In the genomic region with DNA sequence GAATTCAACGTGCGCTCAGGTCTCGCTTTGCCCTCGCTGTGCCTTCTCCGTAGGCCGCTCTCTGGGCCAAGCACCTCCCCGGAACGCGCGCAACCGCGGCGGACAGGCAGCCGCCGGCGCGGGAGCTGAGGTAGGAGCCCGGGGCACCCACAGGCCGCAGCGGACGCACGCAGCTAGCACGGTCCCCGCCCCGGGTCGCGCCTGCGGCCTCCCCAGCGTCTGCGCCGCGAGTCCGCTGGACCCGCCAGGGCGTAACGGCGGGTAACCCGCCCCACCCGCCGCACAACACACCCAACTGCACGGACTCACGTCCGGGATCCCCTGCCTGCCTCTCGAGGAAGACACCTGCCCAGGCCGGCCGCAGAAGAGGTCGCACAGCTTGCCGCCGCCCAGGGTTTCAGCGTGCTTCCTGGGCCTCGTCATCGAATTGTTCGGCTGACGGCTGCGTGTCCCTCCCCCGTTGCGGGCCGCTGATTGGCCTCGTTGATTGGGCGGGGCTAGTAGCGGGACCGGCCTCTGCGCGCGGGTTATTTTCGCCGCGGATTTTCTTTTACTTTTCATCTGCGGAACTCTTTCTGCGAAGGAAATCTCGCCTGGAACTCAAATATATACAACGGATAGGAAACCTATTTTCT, we compare ENCODE assay signal across 1 cellular context.
TF ChIP-seq lines count a peak whose summit lies in the region.

A gene with protein sequence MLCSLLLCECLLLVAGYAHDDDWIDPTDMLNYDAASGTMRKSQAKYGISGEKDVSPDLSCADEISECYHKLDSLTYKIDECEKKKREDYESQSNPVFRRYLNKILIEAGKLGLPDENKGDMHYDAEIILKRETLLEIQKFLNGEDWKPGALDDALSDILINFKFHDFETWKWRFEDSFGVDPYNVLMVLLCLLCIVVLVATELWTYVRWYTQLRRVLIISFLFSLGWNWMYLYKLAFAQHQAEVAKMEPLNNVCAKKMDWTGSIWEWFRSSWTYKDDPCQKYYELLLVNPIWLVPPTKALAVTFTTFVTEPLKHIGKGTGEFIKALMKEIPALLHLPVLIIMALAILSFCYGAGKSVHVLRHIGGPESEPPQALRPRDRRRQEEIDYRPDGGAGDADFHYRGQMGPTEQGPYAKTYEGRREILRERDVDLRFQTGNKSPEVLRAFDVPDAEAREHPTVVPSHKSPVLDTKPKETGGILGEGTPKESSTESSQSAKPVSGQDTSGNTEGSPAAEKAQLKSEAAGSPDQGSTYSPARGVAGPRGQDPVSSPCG (minus strand): TSS at position 433 of the 635 bp plus-strand sequence. CDS start 13,047 bp downstream, outside the sequence.

TF ChIP-seq in K562, 482 proteins besides CTCF, POLR2A, EP300 and RAD21 (continued from another document and continues in another):
- TF ChIP-seq, protein P1, sequence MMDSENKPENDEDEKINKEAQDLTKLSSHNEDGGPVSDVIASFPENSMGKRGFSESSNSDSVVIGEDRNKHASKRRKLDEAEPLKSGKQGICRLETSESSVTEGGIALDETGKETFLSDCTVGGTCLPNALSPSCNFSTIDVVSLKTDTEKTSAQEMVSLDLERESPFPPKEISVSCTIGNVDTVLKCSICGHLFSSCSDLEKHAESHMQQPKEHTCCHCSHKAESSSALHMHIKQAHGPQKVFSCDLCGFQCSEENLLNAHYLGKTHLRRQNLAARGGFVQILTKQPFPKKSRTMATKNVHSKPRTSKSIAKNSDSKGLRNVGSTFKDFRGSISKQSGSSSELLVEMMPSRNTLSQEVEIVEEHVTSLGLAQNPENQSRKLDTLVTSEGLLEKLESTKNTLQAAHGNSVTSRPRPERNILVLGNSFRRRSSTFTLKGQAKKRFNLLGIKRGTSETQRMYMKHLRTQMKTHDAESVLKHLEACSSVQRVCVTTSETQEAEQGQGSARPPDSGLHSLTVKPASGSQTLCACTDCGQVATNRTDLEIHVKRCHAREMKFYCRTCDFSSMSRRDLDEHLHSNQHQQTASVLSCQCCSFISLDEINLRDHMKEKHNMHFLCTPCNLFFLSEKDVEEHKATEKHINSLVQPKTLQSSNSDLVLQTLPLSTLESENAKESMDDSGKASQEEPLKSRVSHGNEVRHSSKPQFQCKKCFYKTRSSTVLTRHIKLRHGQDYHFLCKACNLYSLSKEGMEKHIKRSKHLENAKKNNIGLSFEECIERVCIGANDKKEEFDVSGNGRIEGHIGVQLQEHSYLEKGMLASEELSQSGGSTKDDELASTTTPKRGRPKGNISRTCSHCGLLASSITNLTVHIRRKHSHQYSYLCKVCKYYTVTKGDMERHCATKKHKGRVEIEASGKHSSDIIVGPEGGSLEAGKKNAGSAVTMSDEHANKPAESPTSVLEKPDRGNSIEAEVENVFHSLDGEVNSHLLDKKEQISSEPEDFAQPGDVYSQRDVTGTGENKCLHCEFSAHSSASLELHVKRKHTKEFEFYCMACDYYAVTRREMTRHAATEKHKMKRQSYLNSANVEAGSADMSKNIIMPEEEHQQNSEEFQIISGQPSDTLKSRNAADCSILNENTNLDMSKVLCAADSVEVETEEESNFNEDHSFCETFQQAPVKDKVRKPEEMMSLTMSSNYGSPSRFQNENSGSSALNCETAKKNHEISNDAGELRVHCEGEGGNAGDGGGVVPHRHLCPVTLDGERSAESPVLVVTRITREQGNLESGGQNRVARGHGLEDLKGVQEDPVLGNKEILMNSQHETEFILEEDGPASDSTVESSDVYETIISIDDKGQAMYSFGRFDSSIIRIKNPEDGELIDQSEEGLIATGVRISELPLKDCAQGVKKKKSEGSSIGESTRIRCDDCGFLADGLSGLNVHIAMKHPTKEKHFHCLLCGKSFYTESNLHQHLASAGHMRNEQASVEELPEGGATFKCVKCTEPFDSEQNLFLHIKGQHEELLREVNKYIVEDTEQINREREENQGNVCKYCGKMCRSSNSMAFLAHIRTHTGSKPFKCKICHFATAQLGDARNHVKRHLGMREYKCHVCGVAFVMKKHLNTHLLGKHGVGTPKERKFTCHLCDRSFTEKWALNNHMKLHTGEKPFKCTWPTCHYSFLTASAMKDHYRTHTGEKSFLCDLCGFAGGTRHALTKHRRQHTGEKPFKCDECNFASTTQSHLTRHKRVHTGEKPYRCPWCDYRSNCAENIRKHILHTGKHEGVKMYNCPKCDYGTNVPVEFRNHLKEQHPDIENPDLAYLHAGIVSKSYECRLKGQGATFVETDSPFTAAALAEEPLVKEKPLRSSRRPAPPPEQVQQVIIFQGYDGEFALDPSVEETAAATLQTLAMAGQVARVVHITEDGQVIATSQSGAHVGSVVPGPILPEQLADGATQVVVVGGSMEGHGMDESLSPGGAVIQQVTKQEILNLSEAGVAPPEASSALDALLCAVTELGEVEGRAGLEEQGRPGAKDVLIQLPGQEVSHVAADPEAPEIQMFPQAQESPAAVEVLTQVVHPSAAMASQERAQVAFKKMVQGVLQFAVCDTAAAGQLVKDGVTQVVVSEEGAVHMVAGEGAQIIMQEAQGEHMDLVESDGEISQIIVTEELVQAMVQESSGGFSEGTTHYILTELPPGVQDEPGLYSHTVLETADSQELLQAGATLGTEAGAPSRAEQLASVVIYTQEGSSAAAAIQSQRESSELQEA (IDR thresholded peaks at IDR 0.05; ENCODE audit: low read depth): no peak
- TF ChIP-seq SRSF9 (IDR thresholded peaks at IDR 0.05; ENCODE audit: borderline replicate concordance, low read depth, low read length): no peak
- peak; percentile 95 for TF ChIP-seq CXXC5 (CRISPR knock-in tag; IDR thresholded peaks at IDR 0.05)
- no peak for TF ChIP-seq SIRT6 (IDR thresholded peaks at IDR 0.05; ENCODE audit: low read depth, low read length)
- TF ChIP-seq LARP7 (IDR thresholded peaks at IDR 0.05): no peak
- no peak for TF ChIP-seq ZNF23 (CRISPR knock-in tag; IDR thresholded peaks at IDR 0.05)
- TF ChIP-seq ZNF347 (CRISPR knock-in tag; IDR thresholded peaks at IDR 0.05; ENCODE audit: low read depth): no peak
- peak; percentile 96 for TF ChIP-seq ZBTB17 (CRISPR knock-in tag; IDR thresholded peaks at IDR 0.05)
- no peak for TF ChIP-seq ZNF586 (CRISPR knock-in tag; conservative IDR thresholded peaks at IDR 0.05)
- TF ChIP-seq MED1 (CRISPR knock-in tag; IDR thresholded peaks at IDR 0.05; ENCODE audit: borderline replicate concordance): 0 out of 2 replicates have a peak, but pooled peaks have one; percentile 71
- TF ChIP-seq DMBX1 (CRISPR knock-in tag; IDR thresholded peaks at IDR 0.05; ENCODE audit: borderline replicate concordance): no peak
- TF ChIP-seq RBM17 (IDR thresholded peaks at IDR 0.05; ENCODE audit: borderline replicate concordance, low read depth, low read length): no peak
- peak; percentile 90 for TF ChIP-seq SAP30 (IDR thresholded peaks at IDR 0.05; ENCODE audit: borderline replicate concordance, insufficient read depth, low read depth, low read length, poor library complexity, severe bottlenecking)
- TF ChIP-seq HDAC6 (IDR thresholded peaks at IDR 0.05; ENCODE audit: low read depth, low read length): 0 out of 2 replicates have a peak, but pooled peaks have one; percentile 55
- peak; percentile 99 for TF ChIP-seq POLR2G (IDR thresholded peaks at IDR 0.05; ENCODE audit: low read depth, low read length)
- TF ChIP-seq THRAP3 (IDR thresholded peaks at IDR 0.05; ENCODE audit: borderline replicate concordance): no peak
- no peak for TF ChIP-seq ZNF778 (CRISPR knock-in tag; IDR thresholded peaks at IDR 0.05)
- peak; percentile 88 for TF ChIP-seq BRD4 (IDR thresholded peaks at IDR 0.05)
- TF ChIP-seq STAT5B (CRISPR knock-in tag; IDR thresholded peaks at IDR 0.05): no peak
- peak; percentile 53 for TF ChIP-seq EGR1 (conservative IDR thresholded peaks at IDR 0.05)
- TF ChIP-seq, protein P2, sequence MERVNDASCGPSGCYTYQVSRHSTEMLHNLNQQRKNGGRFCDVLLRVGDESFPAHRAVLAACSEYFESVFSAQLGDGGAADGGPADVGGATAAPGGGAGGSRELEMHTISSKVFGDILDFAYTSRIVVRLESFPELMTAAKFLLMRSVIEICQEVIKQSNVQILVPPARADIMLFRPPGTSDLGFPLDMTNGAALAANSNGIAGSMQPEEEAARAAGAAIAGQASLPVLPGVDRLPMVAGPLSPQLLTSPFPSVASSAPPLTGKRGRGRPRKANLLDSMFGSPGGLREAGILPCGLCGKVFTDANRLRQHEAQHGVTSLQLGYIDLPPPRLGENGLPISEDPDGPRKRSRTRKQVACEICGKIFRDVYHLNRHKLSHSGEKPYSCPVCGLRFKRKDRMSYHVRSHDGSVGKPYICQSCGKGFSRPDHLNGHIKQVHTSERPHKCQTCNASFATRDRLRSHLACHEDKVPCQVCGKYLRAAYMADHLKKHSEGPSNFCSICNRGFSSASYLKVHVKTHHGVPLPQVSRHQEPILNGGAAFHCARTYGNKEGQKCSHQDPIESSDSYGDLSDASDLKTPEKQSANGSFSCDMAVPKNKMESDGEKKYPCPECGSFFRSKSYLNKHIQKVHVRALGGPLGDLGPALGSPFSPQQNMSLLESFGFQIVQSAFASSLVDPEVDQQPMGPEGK (CRISPR knock-in tag; IDR thresholded peaks at IDR 0.05; ENCODE audit: borderline replicate concordance): no peak
- TF ChIP-seq KDM4B (IDR thresholded peaks at IDR 0.05; ENCODE audit: borderline replicate concordance in 2 of 2, low read depth in 1 of 2): peak in 1 of 2 experiments; percentile 36; a peak in 1 of 4 replicates
- TF ChIP-seq KHSRP (IDR thresholded peaks at IDR 0.05): no peak
- TF ChIP-seq SLC30A9 (CRISPR knock-in tag; IDR thresholded peaks at IDR 0.05): no peak
- no peak for TF ChIP-seq ZNF584 (CRISPR knock-in tag; IDR thresholded peaks at IDR 0.05; ENCODE audit: low read depth)
- no peak for TF ChIP-seq HSF4 (CRISPR knock-in tag; IDR thresholded peaks at IDR 0.05; ENCODE audit: borderline replicate concordance)
- TF ChIP-seq, protein P3, sequence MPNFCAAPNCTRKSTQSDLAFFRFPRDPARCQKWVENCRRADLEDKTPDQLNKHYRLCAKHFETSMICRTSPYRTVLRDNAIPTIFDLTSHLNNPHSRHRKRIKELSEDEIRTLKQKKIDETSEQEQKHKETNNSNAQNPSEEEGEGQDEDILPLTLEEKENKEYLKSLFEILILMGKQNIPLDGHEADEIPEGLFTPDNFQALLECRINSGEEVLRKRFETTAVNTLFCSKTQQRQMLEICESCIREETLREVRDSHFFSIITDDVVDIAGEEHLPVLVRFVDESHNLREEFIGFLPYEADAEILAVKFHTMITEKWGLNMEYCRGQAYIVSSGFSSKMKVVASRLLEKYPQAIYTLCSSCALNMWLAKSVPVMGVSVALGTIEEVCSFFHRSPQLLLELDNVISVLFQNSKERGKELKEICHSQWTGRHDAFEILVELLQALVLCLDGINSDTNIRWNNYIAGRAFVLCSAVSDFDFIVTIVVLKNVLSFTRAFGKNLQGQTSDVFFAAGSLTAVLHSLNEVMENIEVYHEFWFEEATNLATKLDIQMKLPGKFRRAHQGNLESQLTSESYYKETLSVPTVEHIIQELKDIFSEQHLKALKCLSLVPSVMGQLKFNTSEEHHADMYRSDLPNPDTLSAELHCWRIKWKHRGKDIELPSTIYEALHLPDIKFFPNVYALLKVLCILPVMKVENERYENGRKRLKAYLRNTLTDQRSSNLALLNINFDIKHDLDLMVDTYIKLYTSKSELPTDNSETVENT (CRISPR knock-in tag; IDR thresholded peaks at IDR 0.05): peak; percentile 96
- TF ChIP-seq CHD4 (IDR thresholded peaks at IDR 0.05; ENCODE audit: insufficient read depth, insufficient replicate concordance, low read depth, low read length, poor library complexity, severe bottlenecking): no peak
- no peak for TF ChIP-seq TCF7L2 (IDR thresholded peaks at IDR 0.05; ENCODE audit: low read depth, low read length)
- peak; percentile 84 for TF ChIP-seq PHF20 (IDR thresholded peaks at IDR 0.05; ENCODE audit: partially characterized antibody)
- peak; percentile 89 for TF ChIP-seq TAF1 (IDR thresholded peaks at IDR 0.05; ENCODE audit: control insufficient read depth, extremely low read depth, insufficient read depth, low read length, severe bottlenecking)
- no peak for TF ChIP-seq OTX1 (CRISPR knock-in tag; IDR thresholded peaks at IDR 0.05)
- no peak for TF ChIP-seq ZNF184 (CRISPR knock-in tag; IDR thresholded peaks at IDR 0.05)
- TF ChIP-seq, protein P4, sequence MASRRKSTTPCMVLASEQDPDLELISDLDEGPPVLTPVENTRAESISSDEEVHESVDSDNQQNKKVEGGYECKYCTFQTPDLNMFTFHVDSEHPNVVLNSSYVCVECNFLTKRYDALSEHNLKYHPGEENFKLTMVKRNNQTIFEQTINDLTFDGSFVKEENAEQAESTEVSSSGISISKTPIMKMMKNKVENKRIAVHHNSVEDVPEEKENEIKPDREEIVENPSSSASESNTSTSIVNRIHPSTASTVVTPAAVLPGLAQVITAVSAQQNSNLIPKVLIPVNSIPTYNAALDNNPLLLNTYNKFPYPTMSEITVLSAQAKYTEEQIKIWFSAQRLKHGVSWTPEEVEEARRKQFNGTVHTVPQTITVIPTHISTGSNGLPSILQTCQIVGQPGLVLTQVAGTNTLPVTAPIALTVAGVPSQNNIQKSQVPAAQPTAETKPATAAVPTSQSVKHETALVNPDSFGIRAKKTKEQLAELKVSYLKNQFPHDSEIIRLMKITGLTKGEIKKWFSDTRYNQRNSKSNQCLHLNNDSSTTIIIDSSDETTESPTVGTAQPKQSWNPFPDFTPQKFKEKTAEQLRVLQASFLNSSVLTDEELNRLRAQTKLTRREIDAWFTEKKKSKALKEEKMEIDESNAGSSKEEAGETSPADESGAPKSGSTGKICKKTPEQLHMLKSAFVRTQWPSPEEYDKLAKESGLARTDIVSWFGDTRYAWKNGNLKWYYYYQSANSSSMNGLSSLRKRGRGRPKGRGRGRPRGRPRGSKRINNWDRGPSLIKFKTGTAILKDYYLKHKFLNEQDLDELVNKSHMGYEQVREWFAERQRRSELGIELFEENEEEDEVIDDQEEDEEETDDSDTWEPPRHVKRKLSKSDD (conservative IDR thresholded peaks at IDR 0.05; ENCODE audit: low read length): 0 out of 2 replicates have a peak, but pooled peaks have one; percentile 41
- peak; percentile 91 for TF ChIP-seq CREB1 (IDR thresholded peaks at IDR 0.05)
- peak; percentile 84 for TF ChIP-seq CREB1 (CRISPR knock-in tag; IDR thresholded peaks at IDR 0.05)
